Comparison of ENCODE assay signal across 17 cellular contexts in the genomic region with DNA sequence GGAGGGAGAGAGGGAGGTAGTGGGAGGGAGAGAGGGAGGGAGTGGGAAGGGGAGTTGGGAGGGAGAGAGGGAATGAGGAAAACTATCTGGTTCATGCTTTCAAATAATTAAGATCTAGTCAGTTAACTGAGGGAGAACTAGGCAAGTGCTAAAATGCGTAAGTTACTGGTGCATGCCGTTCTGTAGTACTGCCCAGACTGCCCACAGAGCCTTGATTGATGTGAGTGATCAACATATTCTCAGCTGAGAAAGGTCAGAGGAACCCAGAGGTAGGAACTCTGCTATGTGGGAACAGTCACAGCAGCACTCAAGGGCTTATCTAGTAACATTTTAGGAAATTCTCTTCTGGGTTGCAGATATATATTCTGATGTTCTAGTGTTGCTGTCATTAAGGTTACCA.
"Had no signal": no experiment of that assay in that cellular context is flagged by ENCODE, and none has a peak within 500 bp of the region (broad histone marks: within the 10 kb centered on the region; RNA-seq: fewer than 3 reads in every experiment).

No MANE protein-coding gene starts in this region.

- H3K4me2 ChIP-seq: SK-N-SH had no signal

- FAIRE-seq: RCC 7860 had no signal

- H3K9ac ChIP-seq: SK-N-SH had no signal

- DNase-seq: KBM-7, MV-4-11, NCI-H1048, NCI-H1105, NCI-H1417, NCI-H1436 treated with DMSO at 0.1 percent for 48 hours, NCI-H1694, NCI-H187 treated with DMSO at 0.1 percent for 48 hours, NCI-H2029 treated with DMSO at 0.1 percent for 48 hours, NCI-H2171 treated with DMSO at 0.1 percent for 48 hours, NCI-H524, NCI-H526 treated with DMSO at 0.1 percent for 48 hours, NCI-H748 treated with DMSO at 0.1 percent for 48 hours, RPMI8226, SHP77, SK-N-SH had no signal

- H3K9me3 ChIP-seq: SK-N-SH had no signal
